ENCODE assay signal across 8 cellular contexts in genomic region chr10:88270871-88271713, GRCh38.
DNase-seq lines count a peak whose midpoint lies in the region; ATAC-seq and TF ChIP-seq lines count a peak whose summit lies in the region.

No MANE protein-coding gene starts in this region.

- H3K27me3 ChIP-seq in CD8-positive, alpha-beta memory T cell (ENCODE audit: insufficient read depth, low read length, poor library complexity, severe bottlenecking) = no peaks in the 10 kb centered on the region
- no peaks in the 10 kb centered on the region for H3K27me3 ChIP-seq in uterus

- H3K4me3 ChIP-seq in CD8-positive, alpha-beta memory T cell (ENCODE audit: low read length) = no peak overlapping the region
- H3K4me3 ChIP-seq in uterus = no peak overlapping the region

- intact Hi-C loops in activated CD4-positive, alpha-beta memory T cell treated with anti-CD3 and anti-CD28 coated beads for 36 hours (cut with micrococcal nuclease) = loop anchor here (1.0 to 10.0 kb wide), 12 partner anchors 17 to 631 kb away; partner anchors contain the start of gene ATAD1
- intact Hi-C loops in uterus (cut with DNase I; ENCODE audit: low total_unique reads) = no loop called here

- peak; percentile 5 to 72 (median 37) for DNase-seq in CD8-positive, alpha-beta memory T cell
- peak; percentile 70 for DNase-seq in activated CD4-positive, alpha-beta memory T cell treated with anti-CD3 and anti-CD28 coated beads for 36 hours
- DNase-seq in glomerular visceral epithelial cell (ENCODE audit: extremely low spot score) = peak; percentile 51
- DNase-seq in stimulated activated naive B cell treated with anti-CD40 and anti-IgM and Interleukin-4, amounts not matched to agents 10 μg/mL and 1 μg/mL and 100 μg/mL, for 72 hours = peak; percentile 75
- DNase-seq in uterus = no peak
- no peak for DNase-seq in hypothalamus (lab: John Stamatoyannopoulos, UW)

- no peaks in the 10 kb centered on the region for H3K9me3 ChIP-seq in CD8-positive, alpha-beta memory T cell (ENCODE audit: low read length)
- H3K9me3 ChIP-seq in uterus = no peaks in the 10 kb centered on the region

- peak overlapping the region; percentile 23 to 95 (median 86) for H3K27ac Mint-ChIP-seq in CD8-positive, alpha-beta memory T cell
- peak overlapping the region; percentile 90 for H3K27ac Mint-ChIP-seq in activated CD4-positive, alpha-beta memory T cell treated with anti-CD3 and anti-CD28 coated beads for 36 hours
- H3K27ac Mint-ChIP-seq in stimulated activated naive B cell treated with anti-CD40 and anti-IgM and Interleukin-4, amounts not matched to agents 10 μg/mL and 1 μg/mL and 100 μg/mL, for 72 hours = peak overlapping the region; percentile 89

- H3K36me3 Mint-ChIP-seq in CD8-positive, alpha-beta memory T cell = peaks cover 0 to 8% (median 0%) of the 10 kb centered on the region in 3 donors
- no peaks in the 10 kb centered on the region for H3K36me3 Mint-ChIP-seq in activated CD4-positive, alpha-beta memory T cell treated with anti-CD3 and anti-CD28 coated beads for 36 hours
- H3K36me3 Mint-ChIP-seq in stimulated activated naive B cell treated with anti-CD40 and anti-IgM and Interleukin-4, amounts not matched to agents 10 μg/mL and 1 μg/mL and 100 μg/mL, for 72 hours = no peaks in the 10 kb centered on the region

- H3K4me3 Mint-ChIP-seq in CD8-positive, alpha-beta memory T cell = peak overlapping the region; percentile 63 to 79 (median 70)
- peak overlapping the region; percentile 40 for H3K4me3 Mint-ChIP-seq in activated CD4-positive, alpha-beta memory T cell treated with anti-CD3 and anti-CD28 coated beads for 36 hours
- peak overlapping the region; percentile 49 to 65 for H3K4me3 Mint-ChIP-seq in stimulated activated naive B cell treated with anti-CD40 and anti-IgM and Interleukin-4, amounts not matched to agents 10 μg/mL and 1 μg/mL and 100 μg/mL, for 72 hours

- CTCF ChIA-PET in CD8-positive, alpha-beta memory T cell (lab: Charles Lee) = interaction anchor here (0.9 to 1.7 kb wide), 2 partner anchors 118 to 408 kb away, joined by 3 to 5 read pairs; partner anchors contain the start of genes KLLN and PTEN
- CTCF ChIA-PET in activated CD4-positive, alpha-beta memory T cell treated with anti-CD3 and anti-CD28 coated beads for 36 hours (lab: Charles Lee) = interaction anchor here (0.6 to 2.3 kb wide), 7 partner anchors 76 to 1528 kb away, joined by 3 to 8 read pairs (median 3); no protein-coding TSS in a partner anchor

- H3K4me1 ChIP-seq in CD8-positive, alpha-beta memory T cell (ENCODE audit: insufficient read depth, low read length) = peaks cover 24% of the 10 kb centered on the region
- H3K4me1 ChIP-seq in uterus = no peaks in the 10 kb centered on the region

- peaks cover 42 to 55% (median 49%) of the 10 kb centered on the region in 3 donors for H3K4me1 Mint-ChIP-seq in CD8-positive, alpha-beta memory T cell
- H3K4me1 Mint-ChIP-seq in activated CD4-positive, alpha-beta memory T cell treated with anti-CD3 and anti-CD28 coated beads for 36 hours (ENCODE audit: low read depth) = peaks cover 45% of the 10 kb centered on the region
- H3K4me1 Mint-ChIP-seq in stimulated activated naive B cell treated with anti-CD40 and anti-IgM and Interleukin-4, amounts not matched to agents 10 μg/mL and 1 μg/mL and 100 μg/mL, for 72 hours = peaks cover 30 to 65% of the 10 kb centered on the region in 2 donors

- H3K36me3 ChIP-seq in CD8-positive, alpha-beta memory T cell (ENCODE audit: insufficient read depth, low read length) = no peaks in the 10 kb centered on the region
- H3K36me3 ChIP-seq in uterus = no peaks in the 10 kb centered on the region

- H3K27ac ChIP-seq in CD8-positive, alpha-beta memory T cell (ENCODE audit: low read depth, low read length) = no peak overlapping the region
- H3K27ac ChIP-seq in uterus = no peak overlapping the region

- no peak for TF ChIP-seq POLR2A in uterus (IDR thresholded peaks at IDR 0.05)

- ATAC-seq in GM19438 (IDR thresholded peaks at IDR 0.05; ENCODE audit: low read depth, unreplicated experiment) = peak; percentile 82
- peak; percentile 78 for ATAC-seq in HG03457 (IDR thresholded peaks at IDR 0.05; ENCODE audit: unreplicated experiment)
- ATAC-seq in stimulated activated naive B cell treated with anti-CD40 and anti-IgM and Interleukin-4, amounts not matched to agents 10 μg/mL and 1 μg/mL and 100 μg/mL, for 72 hours (replicated peaks) = peak; percentile 94

- POLR2A ChIA-PET in CD8-positive, alpha-beta memory T cell (lab: Charles Lee) = interaction anchor here (1.1 kb wide), 1 partner anchor 409 kb away, joined by 3 read pairs; no protein-coding TSS in a partner anchor
- POLR2A ChIA-PET in activated CD4-positive, alpha-beta memory T cell treated with anti-CD3 and anti-CD28 coated beads for 36 hours (lab: Charles Lee) = interaction anchor here (0.8 to 3.1 kb wide), 9 partner anchors 20 to 453 kb away, joined by 3 to 24 read pairs (median 4); partner anchors contain the start of genes ATAD1, KLLN and PTEN

- no peak for TF ChIP-seq CTCF in uterus (IDR thresholded peaks at IDR 0.05)

- H3K9me3 Mint-ChIP-seq in CD8-positive, alpha-beta memory T cell = no peaks in the 10 kb centered on the region
- no peaks in the 10 kb centered on the region for H3K9me3 Mint-ChIP-seq in activated CD4-positive, alpha-beta memory T cell treated with anti-CD3 and anti-CD28 coated beads for 36 hours
- no peaks in the 10 kb centered on the region for H3K9me3 Mint-ChIP-seq in stimulated activated naive B cell treated with anti-CD40 and anti-IgM and Interleukin-4, amounts not matched to agents 10 μg/mL and 1 μg/mL and 100 μg/mL, for 72 hours

- peaks cover 0 to 4% of the 10 kb centered on the region in 2 donors for H3K27me3 Mint-ChIP-seq in CD8-positive, alpha-beta memory T cell
- H3K27me3 Mint-ChIP-seq in activated CD4-positive, alpha-beta memory T cell treated with anti-CD3 and anti-CD28 coated beads for 36 hours = peaks cover 1% of the 10 kb centered on the region
- no peaks in the 10 kb centered on the region for H3K27me3 Mint-ChIP-seq in stimulated activated naive B cell treated with anti-CD40 and anti-IgM and Interleukin-4, amounts not matched to agents 10 μg/mL and 1 μg/mL and 100 μg/mL, for 72 hours

Comparison
In these comparisons a context has a peak if more than half of its experiments do, and no peak if none do; other contexts are left out.
1. DNase-seq: peak in CD8-positive, alpha-beta memory T cell (5 of 5), activated CD4-positive, alpha-beta memory T cell treated with anti-CD3 and anti-CD28 coated beads for 36 hours (single experiment), glomerular visceral epithelial cell (single experiment) and stimulated activated naive B cell treated with anti-CD40 and anti-IgM and Interleukin-4, amounts not matched to agents 10 μg/mL and 1 μg/mL and 100 μg/mL, for 72 hours (single experiment); none in uterus (0 of 2) and hypothalamus (0 of 51).
2. Peak in every context shown above with its lines, with median percentiles within 50 percentile points of each other: H3K27ac Mint-ChIP-seq, H3K4me3 Mint-ChIP-seq and ATAC-seq.